ENCODE assay signal across 15 cellular contexts in the genomic region with DNA sequence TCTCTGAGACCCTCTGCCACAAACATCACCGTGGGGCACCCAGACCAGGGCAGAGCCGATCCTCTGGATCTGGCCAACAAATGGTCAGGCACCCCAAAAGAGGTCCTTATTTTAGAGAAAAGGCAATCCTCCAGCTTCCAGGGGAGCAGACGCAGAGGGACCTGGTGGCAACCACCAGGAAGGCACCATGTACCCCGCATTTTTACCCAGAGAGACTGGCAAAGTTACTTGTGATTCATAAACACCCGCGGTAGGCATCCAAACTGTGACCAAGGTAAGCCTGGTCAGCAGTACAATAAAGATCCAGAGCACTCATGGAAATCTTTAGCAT. TPM values are rescaled to one million over a fixed set of nuclear protein-coding genes. Genes with fewer than 3 reads are reported as not detected.
DNase-seq lines count a peak whose midpoint lies in the region; ATAC-seq, FAIRE-seq and TF ChIP-seq lines count a peak whose summit lies in the region.
"Had no signal": no experiment of that assay in that cellular context is flagged by ENCODE, and none has a peak within 500 bp of the region (broad histone marks: within the 10 kb centered on the region; RNA-seq: fewer than 3 reads in every experiment).

No MANE protein-coding gene starts in this region.

- no peak for TF ChIP-seq CTCF in GM23338 (conservative IDR thresholded peaks at IDR 0.05; ENCODE audit: low read depth in 2 of 2)
- TF ChIP-seq CTCF in bronchial epithelial cell (IDR thresholded peaks at IDR 0.05; ENCODE audit: insufficient read depth, low read length, severe bottlenecking): no peak
- no peak for TF ChIP-seq CTCF in right lobe of liver (IDR thresholded peaks at IDR 0.05)

- DNase-seq in GM23338 (ENCODE audit: low spot score) (no peak), bronchial epithelial cell (ENCODE audit: low read depth) (no peak), right lobe of liver (no peak), hepatic stellate cell (ENCODE audit: low spot score) (no peak)
- DNase-seq in effector memory CD8-positive, alpha-beta T cell: no peak
- DNase-seq: activated CD8-positive, alpha-beta T cell treated with anti-CD3 and anti-CD28 coated beads for 36 hours; effector CD8-positive, alpha-beta T cell; NCI-H2029; stimulated activated CD4-positive, alpha-beta T cell treated with anti-CD3 and anti-CD28 coated beads, Interleukin-2, amount 100 ng/mL, for 48 hours; stimulated activated CD8-positive, alpha-beta memory T cell treated with anti-CD3 and anti-CD28 coated beads, Interleukin-4, amount 100 ng/mL, for 48 hours had no signal

- peaks cover 27% of the 10 kb centered on the region for H3K27me3 Mint-ChIP-seq in GM23338 (ENCODE audit: insufficient read depth, low read depth, poor library complexity)
- H3K27me3 Mint-ChIP-seq in effector memory CD8-positive, alpha-beta T cell: peaks cover 64 to 76% of the 10 kb centered on the region in 2 donors

- peak overlapping the region in 2 of 3 donors; percentile 32 to 76 for H3K9ac ChIP-seq in skeletal muscle tissue (ENCODE audit: low read depth in 1 of 3, low read length in 3 of 3)

- no peaks in the 10 kb centered on the region for H4K20me1 ChIP-seq in GM23338 (replicated peaks; ENCODE audit: insufficient read depth)

- H3F3A ChIP-seq in GM23338 (replicated peaks; ENCODE audit: low read depth): no peaks in the 10 kb centered on the region

- H3K4me3 ChIP-seq in GM23338 (peak overlapping the region; percentile 64; the same call in 1 of the 2 replicates), bronchial epithelial cell (ENCODE audit: low read depth, low read length) (no peak overlapping the region), right lobe of liver (peak overlapping the region; percentile 46 to 71 (median 64)), skeletal muscle tissue (ENCODE audit: low read length in 3 of 3) (peak overlapping the region in 2 of 3 donors; percentile 54 to 65)

- no peaks in the 10 kb centered on the region for H3K79me2 ChIP-seq in GM23338 (replicated peaks; ENCODE audit: insufficient read depth)

- H3K27me3 ChIP-seq in GM23338 (ENCODE audit: insufficient read depth): peaks cover 38% of the 10 kb centered on the region
- peaks cover 16% of the 10 kb centered on the region for H3K27me3 ChIP-seq in bronchial epithelial cell (ENCODE audit: control insufficient read depth, insufficient read depth, low read length)
- H3K27me3 ChIP-seq in right lobe of liver: no peaks in the 10 kb centered on the region
- peaks cover 0 to 25% (median 2%) of the 10 kb centered on the region in 3 donors for H3K27me3 ChIP-seq in skeletal muscle tissue (ENCODE audit: control insufficient read depth in 3 of 3, insufficient read depth in 3 of 3, low read length in 3 of 3)

- no peaks in the 10 kb centered on the region; the same call in 2 of the 3 replicates for H3K9me3 Mint-ChIP-seq in GM23338
- H3K9me3 Mint-ChIP-seq in effector memory CD8-positive, alpha-beta T cell: no peaks in the 10 kb centered on the region
- H3K9me3 Mint-ChIP-seq: activated CD8-positive, alpha-beta T cell treated with anti-CD3 and anti-CD28 coated beads for 36 hours had no signal

- H3K36me3 ChIP-seq in GM23338 (ENCODE audit: insufficient read depth): no peaks in the 10 kb centered on the region
- H3K36me3 ChIP-seq in bronchial epithelial cell (ENCODE audit: control insufficient read depth, insufficient read depth, low read length): no peaks in the 10 kb centered on the region
- H3K36me3 ChIP-seq in right lobe of liver: no peaks in the 10 kb centered on the region
- peaks cover 0 to 2% (median 0%) of the 10 kb centered on the region in 3 donors for H3K36me3 ChIP-seq in skeletal muscle tissue (ENCODE audit: control insufficient read depth in 3 of 3, insufficient read depth in 3 of 3, low read length in 3 of 3)

- H3K9me2 ChIP-seq in GM23338 (ENCODE audit: insufficient read depth): no peaks in the 10 kb centered on the region

- WGBS in right lobe of liver (ENCODE audit: insufficient coverage, low coverage, low lambda C conversion rate, missing lambda C conversion rate): 13% methylated on average over 4 of the region's 6 CpGs

- TF ChIP-seq POLR2A in right lobe of liver (IDR thresholded peaks at IDR 0.05): no peak

- no peaks in the 10 kb centered on the region; the same call in 2 of the 3 replicates for H3K36me3 Mint-ChIP-seq in GM23338 (ENCODE audit: low read depth)
- H3K36me3 Mint-ChIP-seq in effector memory CD8-positive, alpha-beta T cell (ENCODE audit: insufficient read depth): no peaks in the 10 kb centered on the region

- intact Hi-C loops in right lobe of liver (cut with DNase I): no loop called here

- ATAC-seq in GM23338: no peak
- ATAC-seq in right lobe of liver: peak in 2 of 4 donors; percentile 6 to 16
- ATAC-seq in HG03521 (IDR thresholded peaks at IDR 0.05; ENCODE audit: unreplicated experiment): no peak
- ATAC-seq in effector memory CD8-positive, alpha-beta T cell (replicated peaks): no peak
- no peak for ATAC-seq in GM19035 (IDR thresholded peaks at IDR 0.05; ENCODE audit: unreplicated experiment)
- ATAC-seq: foreskin keratinocyte, Panc1 had no signal

- H3K9me3 ChIP-seq in right lobe of liver (no peaks in the 10 kb centered on the region), skeletal muscle tissue (ENCODE audit: control insufficient read depth in 3 of 3, low read length in 3 of 3) (no peaks in the 10 kb centered on the region)

- peak overlapping the region; percentile 95 for H2AFZ ChIP-seq in GM23338

- FAIRE-seq in bronchial epithelial cell (lab: Jason Lieb, UNC): peak; percentile 64

- H3K27ac Mint-ChIP-seq in GM23338: no peak overlapping the region
- H3K27ac Mint-ChIP-seq in effector memory CD8-positive, alpha-beta T cell: no peak overlapping the region
- H3K27ac Mint-ChIP-seq: activated CD8-positive, alpha-beta T cell treated with anti-CD3 and anti-CD28 coated beads for 36 hours had no signal

- H3K4me1 Mint-ChIP-seq in GM23338: peaks cover 4% of the 10 kb centered on the region; the same call in 2 of the 3 replicates
- peaks cover 0 to 4% of the 10 kb centered on the region in 2 donors for H3K4me1 Mint-ChIP-seq in effector memory CD8-positive, alpha-beta T cell (ENCODE audit: low read depth in 2 of 2)

- H3K4me2 ChIP-seq in GM23338: peak overlapping the region; percentile 83

- H3K27ac ChIP-seq in GM23338 (ENCODE audit: low read depth): no peak overlapping the region
- peak overlapping the region; percentile 82 to 89 (median 88) for H3K27ac ChIP-seq in right lobe of liver
- H3K27ac ChIP-seq in skeletal muscle tissue (ENCODE audit: low read depth, low read length): peak overlapping the region; percentile 30
- H3K27ac ChIP-seq: foreskin keratinocyte had no signal

- H3K4me3 Mint-ChIP-seq in GM23338: peak overlapping the region; percentile 67; the same call in 2 of the 3 replicates
- no peak overlapping the region for H3K4me3 Mint-ChIP-seq in effector memory CD8-positive, alpha-beta T cell
- H3K4me3 Mint-ChIP-seq: activated CD8-positive, alpha-beta T cell treated with anti-CD3 and anti-CD28 coated beads for 36 hours had no signal

- H3K4me1 ChIP-seq in GM23338 (ENCODE audit: insufficient read depth): no peaks in the 10 kb centered on the region
- peaks cover 0 to 40% (median 20%) of the 10 kb centered on the region in 4 donors for H3K4me1 ChIP-seq in right lobe of liver
- H3K4me1 ChIP-seq in skeletal muscle tissue (ENCODE audit: control insufficient read depth in 3 of 3, insufficient read depth in 3 of 3, low read length in 3 of 3): peaks cover 23 to 34% (median 33%) of the 10 kb centered on the region in 3 donors
- H3K4me1 ChIP-seq: foreskin keratinocyte had no signal

TF ChIP-seq in GM23338, 12 proteins besides CTCF, POLR2A, EP300 and RAD21 (continues in another document):
- TF ChIP-seq CREB1 (CRISPR knock-in tag; IDR thresholded peaks at IDR 0.05; ENCODE audit: low read depth) (no peak), JUNB (IDR thresholded peaks at IDR 0.05; ENCODE audit: unreplicated experiment) (no peak), STAT1 (IDR thresholded peaks at IDR 0.05; ENCODE audit: unreplicated experiment) (no peak)

RNA-seq across cellular contexts. Expression of gene LIMS2, which starts 10.5 kb away (rescaled TPM):
- 1.3 and 1.6 TPM in 2 replicates for total RNA-seq in GM23338 (2014; rRNA removed; shearing (Covaris generic))
- 2.6 and 3.5 TPM in 2 replicates for polyA plus RNA-seq in GM23338 (2016; fragmentation: Nextera tagmentation; extraction: Ambion mirVana)
- total RNA-seq in bronchial epithelial cell (0.79 TPM in 1 of 2 replicates, not detected in the other), right lobe of liver (10 to 100 TPM in 5 of 6 experiments, 1 to 10 TPM in 1; 6.6 to 37.7 (median 19.5) TPM), skeletal muscle tissue (5.7 TPM)

RNA-seq across cellular contexts. Expression of gene GPR17, which starts 18.9 kb away (rescaled TPM):
- total RNA-seq in GM23338 (2014; rRNA removed; shearing (Covaris generic)): not detected in 2 replicates
- polyA plus RNA-seq in GM23338 (2016; fragmentation: Nextera tagmentation; extraction: Ambion mirVana): not detected in 2 replicates
- total RNA-seq in bronchial epithelial cell (not detected in 2 replicates), right lobe of liver (not detected), skeletal muscle tissue (1.0 TPM)
- total RNA-seq: activated CD8-positive, alpha-beta T cell treated with anti-CD3 and anti-CD28 coated beads for 36 hours; foreskin keratinocyte had no signal
- polyA plus RNA-seq: foreskin keratinocyte had no signal

RNA-seq across cellular contexts. Expression of gene SFT2D3, which starts 36.4 kb away (rescaled TPM):
- total RNA-seq in GM23338 (2014; rRNA removed; shearing (Covaris generic)): 13.4 and 13.7 TPM in 2 replicates
- polyA plus RNA-seq in GM23338 (2016; fragmentation: Nextera tagmentation; extraction: Ambion mirVana): not detected in 2 replicates
- 3.2 and 5.0 TPM in 2 replicates for total RNA-seq in bronchial epithelial cell
- 1 to 10 TPM; 1.6 to 4.7 (median 3.4) TPM for total RNA-seq in right lobe of liver
- 7.8 TPM for total RNA-seq in skeletal muscle tissue
